ENCODE assay signal across 1 cellular context in the genomic region with DNA sequence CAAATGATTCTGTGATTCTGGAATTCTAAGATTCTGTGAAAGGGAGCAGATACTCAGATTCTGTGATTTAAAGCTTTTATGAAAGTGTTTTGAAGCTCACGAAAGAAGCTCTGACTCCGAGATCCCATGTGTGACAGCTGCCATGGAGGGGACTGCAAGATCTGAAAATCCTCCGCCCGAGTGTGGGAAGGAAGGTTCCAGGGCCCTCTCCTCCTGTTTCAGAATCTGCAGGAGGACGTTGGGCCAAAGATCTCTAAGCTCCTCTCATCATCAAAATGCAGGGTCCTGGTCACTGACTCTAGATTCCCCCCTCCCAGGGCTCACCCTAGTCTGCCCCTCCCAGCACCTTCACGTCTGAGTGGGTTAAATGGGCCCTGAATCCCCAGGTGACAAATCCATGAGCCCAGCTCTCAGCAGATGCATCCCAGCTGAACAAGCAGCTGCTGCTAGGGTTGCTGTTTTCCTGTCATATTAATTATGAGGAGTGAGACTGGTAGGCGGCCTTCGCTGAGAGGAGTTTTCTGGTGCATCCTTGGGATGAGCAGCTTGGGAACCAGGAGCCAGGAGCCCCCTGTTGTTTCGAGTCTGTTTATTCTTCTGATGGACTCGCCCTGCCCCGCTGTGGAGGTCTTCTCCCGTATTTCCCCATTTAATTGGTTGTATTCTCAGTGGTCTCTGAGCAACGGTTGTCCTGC.
TF ChIP-seq lines count a peak whose summit lies in the region.

No MANE protein-coding gene starts in this region.

TF ChIP-seq in SK-N-SH treated with all-trans-retinoic acid at 6 μM for 48 hours, 23 proteins besides CTCF, POLR2A, EP300 and RAD21 (continued from another document):
- TF ChIP-seq, protein P1, sequence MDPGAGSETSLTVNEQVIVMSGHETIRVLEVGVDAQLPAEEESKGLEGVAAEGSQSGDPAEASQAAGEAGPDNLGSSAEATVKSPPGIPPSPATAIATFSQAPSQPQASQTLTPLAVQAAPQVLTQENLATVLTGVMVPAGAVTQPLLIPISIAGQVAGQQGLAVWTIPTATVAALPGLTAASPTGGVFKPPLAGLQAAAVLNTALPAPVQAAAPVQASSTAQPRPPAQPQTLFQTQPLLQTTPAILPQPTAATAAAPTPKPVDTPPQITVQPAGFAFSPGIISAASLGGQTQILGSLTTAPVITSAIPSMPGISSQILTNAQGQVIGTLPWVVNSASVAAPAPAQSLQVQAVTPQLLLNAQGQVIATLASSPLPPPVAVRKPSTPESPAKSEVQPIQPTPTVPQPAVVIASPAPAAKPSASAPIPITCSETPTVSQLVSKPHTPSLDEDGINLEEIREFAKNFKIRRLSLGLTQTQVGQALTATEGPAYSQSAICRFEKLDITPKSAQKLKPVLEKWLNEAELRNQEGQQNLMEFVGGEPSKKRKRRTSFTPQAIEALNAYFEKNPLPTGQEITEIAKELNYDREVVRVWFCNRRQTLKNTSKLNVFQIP (CRISPR knock-in tag; IDR thresholded peaks at IDR 0.05; ENCODE audit: borderline replicate concordance, low read depth) = no peak
- no peak for TF ChIP-seq ARNTL (CRISPR knock-in tag; IDR thresholded peaks at IDR 0.05; ENCODE audit: borderline replicate concordance, low read depth)
- TF ChIP-seq SNAI2 (CRISPR knock-in tag; IDR thresholded peaks at IDR 0.05) = no peak
- no peak for TF ChIP-seq GLIS3 (CRISPR knock-in tag; IDR thresholded peaks at IDR 0.05)
